In genomic region chr1:18110968-18111367, GRCh38 we compare ENCODE assay signal across 13 cellular contexts. TPM values are rescaled to one million over a fixed set of nuclear protein-coding genes. Genes with fewer than 3 reads are reported as not detected.
DNase-seq lines count a peak whose midpoint lies in the region; ATAC-seq and TF ChIP-seq lines count a peak whose summit lies in the region.
"Had no signal": no experiment of that assay in that cellular context is flagged by ENCODE, and none has a peak within 500 bp of the region (broad histone marks: within the 10 kb centered on the region; RNA-seq: fewer than 3 reads in every experiment).

No MANE protein-coding gene starts in this region.

- H3K36me3 ChIP-seq in ES-I3 (ENCODE audit: insufficient read depth, low read length) (no peaks in the 10 kb centered on the region), heart left ventricle (no peaks in the 10 kb centered on the region)

- ATAC-seq in heart left ventricle (peak in 3 of 4 donors; percentile 21 to 52 (median 35)), HG02852 (IDR thresholded peaks at IDR 0.05; ENCODE audit: unreplicated experiment) (no peak), HG02885 (IDR thresholded peaks at IDR 0.05; ENCODE audit: poor library complexity, unreplicated experiment) (no peak)

- WGBS in heart left ventricle, 4 donors, result 2 to 3% (median 3%) methylated on average over 10 to 30 of the region's 30 CpGs

- H3K9me3 ChIP-seq in ES-I3 (ENCODE audit: control insufficient read depth, insufficient read depth, low read length), result no peaks in the 10 kb centered on the region
- H3K9me3 ChIP-seq in heart left ventricle, result no peaks in the 10 kb centered on the region

- H3K4me3 ChIP-seq in heart left ventricle, result peak overlapping the region in 10 of 12 donors; percentile 16 to 43 (median 34)

- peak; percentile 95 for DNase-seq in NCI-H82 (lab: John Stamatoyannopoulos, UW)
- DNase-seq in heart left ventricle, result peak in 2 of 5 donors; percentile 49 to 72
- DNase-seq in posterior cingulate gyrus, result peak in 9 of 10 donors; percentile 31 to 93 (median 46)
- DNase-seq in middle frontal gyrus (ENCODE audit: extremely low spot score, low spot score), result no peak
- DNase-seq in AG08396 (ENCODE audit: low spot score), result no peak
- DNase-seq: activated naive CD4-positive, alpha-beta T cell treated with anti-CD3 and anti-CD28 coated beads, Interleukin-2, amount 50 U/mL, for 16 hours; Calu3 had no signal

- TF ChIP-seq CTCF in heart left ventricle (IDR thresholded peaks at IDR 0.05), result no peak

- intact Hi-C loops in heart left ventricle (cut with DNase I), result no loop called here
- intact Hi-C loops in posterior cingulate gyrus (cut with DNase I), result no loop called here

- H3K4me1 ChIP-seq in ES-I3 (ENCODE audit: insufficient read depth, low read length) (peaks cover 3% of the 10 kb centered on the region; the same call in 1 of the 2 replicates), heart left ventricle (peaks cover 0 to 41% (median 11%) of the 10 kb centered on the region in 12 donors)

- peak overlapping the region; percentile 52 for H3K9ac ChIP-seq in ES-I3 (ENCODE audit: low read depth, low read length)

- peak overlapping the region in 1 of 12 donors; percentile 32 for H3K27ac ChIP-seq in heart left ventricle
- H3K27ac ChIP-seq: epithelial cell of prostate had no signal

- peaks cover 33 to 93% (median 66%) of the 10 kb centered on the region in 9 donors for H3K27me3 ChIP-seq in heart left ventricle

- no peak for TF ChIP-seq POLR2A in heart left ventricle (IDR thresholded peaks at IDR 0.05)

RNA-seq across cellular contexts. Expression of gene IGSF21, which starts 3.4 kb away (rescaled TPM):
- 1 to 10 TPM in 3 of 9 donors, under 1 TPM in 6; 0.54 to 2.2 (median 0.97) TPM for total RNA-seq in heart left ventricle
- polyA plus RNA-seq in heart left ventricle, result under 1 TPM in 1 of 2 donors, not detected in 1; 0.90 TPM
- total RNA-seq: Calu3, HT-29, lung microvascular endothelial cell had no signal

Comparison
In these comparisons a context has a peak if more than half of its experiments do, and no peak if none do; other contexts are left out.
1. DNase-seq: peak in NCI-H82 (single experiment) and posterior cingulate gyrus (9 of 10); none in middle frontal gyrus (single experiment) and AG08396 (single experiment).
2. ATAC-seq: peak in heart left ventricle (3 of 4); none in HG02852 (single experiment) and HG02885 (single experiment).